ENCODE assay signal across 9 cellular contexts in the genomic region with DNA sequence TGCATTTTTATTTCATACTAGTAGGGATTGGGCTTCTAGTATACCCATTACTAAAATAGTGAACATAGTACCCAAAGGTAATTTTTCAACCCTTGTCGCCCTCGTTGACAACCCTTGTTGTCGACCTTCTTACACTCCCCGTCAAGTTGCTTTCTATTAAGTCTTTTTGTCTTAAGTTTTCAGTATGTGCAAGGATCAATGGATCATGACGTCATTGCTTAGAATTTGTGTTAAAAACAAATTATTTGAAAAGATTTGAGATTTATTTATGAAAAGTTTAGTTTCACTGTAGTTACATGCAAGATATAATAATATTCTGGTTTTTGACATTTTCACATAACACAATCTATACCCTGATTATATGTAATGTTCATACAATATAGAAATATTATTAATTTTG.
"Had no signal": no experiment of that assay in that cellular context is flagged by ENCODE, and none has a peak within 500 bp of the region (broad histone marks: within the 10 kb centered on the region; RNA-seq: fewer than 3 reads in every experiment).

No MANE protein-coding gene starts in this region.

- H3K9ac ChIP-seq: GM23248 had no signal

- H3K4me3 ChIP-seq: GM23248, HAP-1, K562 had no signal

- DNase-seq: GM23248, GOT3, H7, IMR-90, KG1 had no signal

- H2AFZ ChIP-seq: GM23248 had no signal

- H3K36me3 ChIP-seq: HAP-1 had no signal

- H3K4me1 ChIP-seq: HAP-1 had no signal

- H3K9me3 ChIP-seq: HAP-1 had no signal

- ATAC-seq: HCT116, K562 had no signal

- FAIRE-seq: K562 had no signal

- H3K27ac ChIP-seq: GM23248, HL-60 had no signal
